In genomic region chr6:143952947-143953346, GRCh38 we compare ENCODE assay signal across 23 cellular contexts.
"Had no signal": no experiment of that assay in that cellular context is flagged by ENCODE, and none has a peak within 500 bp of the region (broad histone marks: within the 10 kb centered on the region; RNA-seq: fewer than 3 reads in every experiment).

No MANE protein-coding gene starts in this region.

- H3K36me3 ChIP-seq: cardiac muscle cell, colonic mucosa, ovary, right lobe of liver had no signal

- ATAC-seq: activated CD8-positive, alpha-beta memory T cell treated with anti-CD3 and anti-CD28 coated beads, Interleukin-2, amount 10 ng/mL, durations not matched to agents 7 days and 5 days; activated CD8-positive, alpha-beta T cell treated with anti-CD3 and anti-CD28 coated beads, Interleukin-2, amount 10 ng/mL, durations not matched to agents 7 days and 5 days; activated T-cell treated with anti-CD3 and anti-CD28 coated beads, Interleukin-2, amount 50 U/mL, for 72 hours; left lobe of liver; mucosa of descending colon; right lobe of liver; stimulated activated naive CD8-positive, alpha-beta T cell treated with anti-CD3 and anti-CD28 coated beads, Interleukin-15, Interleukin-2, amounts not matched to agents 100 U/mL and 50 U/mL, for 24 hours had no signal

- DNase-seq: activated CD4-positive, alpha-beta T cell treated with anti-CD3 and anti-CD28 coated beads for 1 hour; activated CD4-positive, alpha-beta T cell treated with anti-CD3 and anti-CD28 coated beads, Interleukin-2, amount 50 U/mL, for 1 hour; activated CD8-positive, alpha-beta memory T cell treated with anti-CD3 and anti-CD28 coated beads, Interleukin-2, amount 10 ng/mL, durations not matched to agents 7 days and 5 days; activated naive CD4-positive, alpha-beta T cell treated with Interleukin-2 at 50 U/mL for 16 hours; activated T-cell treated with anti-CD3 and anti-CD28 coated beads, Interleukin-2, amount 50 U/mL, for 72 hours; cerebellar nuclear complex; colonic mucosa; effector CD8-positive, alpha-beta T cell; esophagus squamous epithelium; foreskin melanocyte; kidney glomerular epithelial cell; mucosa of descending colon; ovary; right lobe of liver; stimulated activated CD4-positive, alpha-beta T cell treated with anti-CD3 and anti-CD28 coated beads, Interleukin-2, amount 100 ng/mL, for 48 hours; stimulated activated naive CD8-positive, alpha-beta T cell treated with anti-CD3 and anti-CD28 coated beads, Interleukin-15, Interleukin-2, amounts not matched to agents 100 U/mL and 50 U/mL, for 24 hours; T-helper 2 cell had no signal

- H3K4me3 ChIP-seq: ascending aorta, cardiac muscle cell, colonic mucosa, esophagus squamous epithelium, mucosa of descending colon, ovary, right lobe of liver had no signal

- H3K27ac ChIP-seq: ascending aorta, cardiac muscle cell, colonic mucosa, epithelial cell of prostate, esophagus squamous epithelium, neutrophil, ovary, right lobe of liver had no signal

- H3K9me3 ChIP-seq: ascending aorta, colonic mucosa, esophagus squamous epithelium, mucosa of descending colon, neutrophil, ovary, right lobe of liver had no signal

- H3K27me3 ChIP-seq: ascending aorta, cardiac muscle cell, colonic mucosa, esophagus squamous epithelium, neutrophil, ovary, right lobe of liver had no signal

- H3K4me1 ChIP-seq: ascending aorta, colonic mucosa, right lobe of liver had no signal
